In the genomic region with DNA sequence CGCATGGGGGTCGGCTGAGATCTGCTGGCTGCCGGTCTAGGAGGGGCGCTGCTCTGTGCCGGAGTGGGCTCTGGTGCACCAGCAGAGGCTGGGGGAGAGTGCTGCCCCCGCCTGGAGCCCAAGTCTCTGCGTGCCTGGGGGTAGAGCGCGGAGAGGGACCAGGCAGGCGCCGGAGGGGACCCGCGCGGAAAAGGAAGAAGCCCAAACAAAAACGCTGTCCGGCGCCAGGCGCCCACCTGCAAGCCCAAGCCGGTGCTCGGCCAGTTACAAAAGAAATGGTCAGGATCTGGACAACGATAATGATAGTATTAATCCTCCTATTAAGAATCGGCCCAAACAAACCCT, we compare ENCODE assay signal across 9 cellular contexts. TPM values are rescaled to one million over a fixed set of nuclear protein-coding genes. Genes with fewer than 3 reads are reported as not detected.
DNase-seq lines count a peak whose midpoint lies in the region; ATAC-seq and TF ChIP-seq lines count a peak whose summit lies in the region.
"Had no signal": no experiment of that assay in that cellular context is flagged by ENCODE, and none has a peak within 500 bp of the region (broad histone marks: within the 10 kb centered on the region; RNA-seq: fewer than 3 reads in every experiment).

No MANE protein-coding gene starts in this region.

- no peak for DNase-seq in HFF-Myc (ENCODE audit: extremely low read depth, low read depth)
- no peak for DNase-seq in ascending aorta (ENCODE audit: low spot score in 2 of 2)
- DNase-seq in skeletal muscle cell (ENCODE audit: low read depth) = no peak
- DNase-seq in NCI-H1436 treated with DMSO at 0.1 percent for 48 hours (lab: John Stamatoyannopoulos, UW) = no peak
- no peak for DNase-seq in T1000 (lab: John Stamatoyannopoulos, UW)
- DNase-seq in omental fat pad (ENCODE audit: low spot score) = no peak
- DNase-seq: NCI-H2171 had no signal

- peaks cover 5 to 10% of the 10 kb centered on the region in 2 donors for H3K4me1 ChIP-seq in ascending aorta

- H3K36me3 ChIP-seq in ascending aorta = peaks cover under 1 to 1% of the 10 kb centered on the region in 2 donors

- H3K27ac ChIP-seq in ascending aorta = peak overlapping the region; percentile 80 to 90

- no peaks in the 10 kb centered on the region for H3K27me3 ChIP-seq in ascending aorta

- ATAC-seq in GM18502 (IDR thresholded peaks at IDR 0.05; ENCODE audit: poor library complexity, unreplicated experiment) (no peak), omental fat pad (ENCODE audit: low FRiP score) (no peak)

- intact Hi-C loops in ascending aorta (cut with DNase I) = loop anchor here (1.0 to 10.0 kb wide), 2 partner anchors 176 to 328 kb away; partner anchors contain the start of gene SECISBP2

- H3K4me3 ChIP-seq in HFF-Myc (replicated peaks; ENCODE audit: low read depth, low read length) (peak overlapping the region; percentile 88), ascending aorta (peak overlapping the region; percentile 77 to 89), iPS-11a (ENCODE audit: low read depth, low read length) (peak overlapping the region; percentile 64), skeletal muscle cell (ENCODE audit: low read depth, low read length) (peak overlapping the region; percentile 73)

- no peak for TF ChIP-seq CTCF in HFF-Myc (IDR thresholded peaks at IDR 0.05; ENCODE audit: low read depth, low read length, missing control alignments)
- no peak for TF ChIP-seq CTCF in ascending aorta (IDR thresholded peaks at IDR 0.05)
- TF ChIP-seq CTCF in omental fat pad (IDR thresholded peaks at IDR 0.05) = no peak

- no peaks in the 10 kb centered on the region for H3K9me3 ChIP-seq in ascending aorta

RNA-seq across cellular contexts. Expression of gene S1PR3, which starts 0.6 kb away (rescaled TPM):
- total RNA-seq in ascending aorta (59.3 TPM), omental fat pad (10 to 100 TPM; 19.0 to 61.7 (median 30.1) TPM)
